10 cellular contexts compared by ENCODE assay signal in the genomic region with DNA sequence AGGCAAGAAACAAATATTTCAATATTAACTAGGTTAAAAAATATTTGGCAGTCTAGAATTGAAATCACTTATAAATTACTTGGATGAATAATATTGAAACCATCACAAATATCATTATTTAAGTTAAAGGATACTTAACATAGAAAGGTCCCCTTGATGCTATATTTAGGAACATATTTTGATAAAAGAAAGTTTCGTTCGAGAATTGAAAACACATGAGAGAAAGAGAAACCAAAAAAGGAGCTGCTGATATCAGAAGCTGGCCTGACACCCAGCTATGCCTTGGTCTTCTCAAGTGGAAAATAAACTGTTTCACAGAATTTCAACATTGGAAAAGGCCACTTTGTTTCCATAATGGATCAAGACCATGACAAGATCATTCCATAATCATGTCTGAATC.
DNase-seq lines count a peak whose midpoint lies in the region; ATAC-seq, FAIRE-seq and TF ChIP-seq lines count a peak whose summit lies in the region.
"Had no signal": no experiment of that assay in that cellular context is flagged by ENCODE, and none has a peak within 500 bp of the region (broad histone marks: within the 10 kb centered on the region; RNA-seq: fewer than 3 reads in every experiment).

No MANE protein-coding gene starts in this region.

- H3K9me2 ChIP-seq in Loucy (replicated peaks; ENCODE audit: low read depth, low read length): no peaks in the 10 kb centered on the region

- no peak for TF ChIP-seq EP300 in A549 (IDR thresholded peaks at IDR 0.05)

- TF ChIP-seq CTCF in A549 (IDR thresholded peaks at IDR 0.05): no peak
- TF ChIP-seq CTCF in Loucy (conservative IDR thresholded peaks at IDR 0.05; ENCODE audit: low read length): no peak

- no peak overlapping the region for H3K27ac ChIP-seq in A549
- H3K27ac ChIP-seq: neutrophil had no signal

- H3K79me2 ChIP-seq in Loucy (ENCODE audit: insufficient read depth, low read length): no peaks in the 10 kb centered on the region

- CTCF ChIA-PET in A549 (lab: Yijun Ruan, JAX): no interaction called here

- peak; percentile 39 for FAIRE-seq in A549 (lab: Jason Lieb, UNC)

- H2AFZ ChIP-seq in Loucy (ENCODE audit: low read length): peak overlapping the region; percentile 87; the same call in 1 of the 2 replicates

- H3K36me3 ChIP-seq in Loucy (ENCODE audit: insufficient read depth, low read length): no peaks in the 10 kb centered on the region
- H3K36me3 ChIP-seq: neutrophil had no signal

- ATAC-seq in A549 (no peak), GM18909 (IDR thresholded peaks at IDR 0.05; ENCODE audit: poor library complexity, unreplicated experiment) (peak; percentile 63), HG02852 (IDR thresholded peaks at IDR 0.05; ENCODE audit: unreplicated experiment) (peak; percentile 64)

- H3K4me2 ChIP-seq in A549 (no peak overlapping the region), Loucy (ENCODE audit: low read depth, low read length, poor library complexity, severe bottlenecking) (peak overlapping the region; percentile 66)

- POLR2A ChIA-PET in A549 (lab: Yijun Ruan, JAX): no interaction called here

- TF ChIP-seq RAD21 in A549 (conservative IDR thresholded peaks at IDR 0.05 in 1 of 2, IDR thresholded peaks at IDR 0.05 in 1 of 2): no peak

- no peak for TF ChIP-seq POLR2A in A549 (IDR thresholded peaks at IDR 0.05; ENCODE audit: low read length)

- no peak for DNase-seq in A549 (ENCODE audit: low read depth in 1 of 2, low spot score in 1 of 2)
- DNase-seq in NCI-H345 treated with DMSO at 0.1 percent for 48 hours (lab: John Stamatoyannopoulos, UW; ENCODE audit: unreplicated experiment): no peak
- no peak for DNase-seq in NCI-H146 treated with DMSO at 0.1 percent for 48 hours (lab: John Stamatoyannopoulos, UW; ENCODE audit: unreplicated experiment)
- no peak for DNase-seq in COLO668 (lab: John Stamatoyannopoulos, UW; ENCODE audit: unreplicated experiment)
- DNase-seq in GM19240 (ENCODE audit: insufficient read length, low spot score): no peak
- DNase-seq: NCI-H69 had no signal

- H3K4me1 ChIP-seq in A549 (no peaks in the 10 kb centered on the region), Loucy (ENCODE audit: insufficient read depth, low read length, poor library complexity, severe bottlenecking) (peaks cover 9% of the 10 kb centered on the region)

- no peaks in the 10 kb centered on the region for H3K9me3 ChIP-seq in A549
- no peaks in the 10 kb centered on the region for H3K9me3 ChIP-seq in Loucy (ENCODE audit: insufficient read depth, low read depth, low read length)
- H3K9me3 ChIP-seq: neutrophil had no signal

- H3K27me3 ChIP-seq in Loucy (ENCODE audit: insufficient read depth, low read length, poor library complexity, severe bottlenecking): no peaks in the 10 kb centered on the region
- H3K27me3 ChIP-seq: neutrophil had no signal

- no peaks in the 10 kb centered on the region for H3F3A ChIP-seq in Loucy (ENCODE audit: low read depth)

- 3% methylated on average over 2 of the region's 2 CpGs for WGBS in A549 (ENCODE audit: missing lambda C conversion rate)

- no peak overlapping the region for H3K9ac ChIP-seq in Loucy (ENCODE audit: low read depth, low read length, poor library complexity, severe bottlenecking)

- no peak overlapping the region for H3K4me3 ChIP-seq in A549
- peak overlapping the region; percentile 62 for H3K4me3 ChIP-seq in Loucy (ENCODE audit: low read length, poor library complexity, severe bottlenecking)

- H4K20me1 ChIP-seq in Loucy (ENCODE audit: insufficient read depth, low read length, poor library complexity, severe bottlenecking): no peaks in the 10 kb centered on the region

TF ChIP-seq in A549, 52 proteins besides CTCF, POLR2A, EP300 and RAD21:
- no peak for TF ChIP-seq TFCP2L1 (CRISPR knock-in tag; IDR thresholded peaks at IDR 0.05)
- TF ChIP-seq PHF8 (IDR thresholded peaks at IDR 0.05; ENCODE audit: borderline replicate concordance, low read depth): no peak
- TF ChIP-seq, protein P1, sequence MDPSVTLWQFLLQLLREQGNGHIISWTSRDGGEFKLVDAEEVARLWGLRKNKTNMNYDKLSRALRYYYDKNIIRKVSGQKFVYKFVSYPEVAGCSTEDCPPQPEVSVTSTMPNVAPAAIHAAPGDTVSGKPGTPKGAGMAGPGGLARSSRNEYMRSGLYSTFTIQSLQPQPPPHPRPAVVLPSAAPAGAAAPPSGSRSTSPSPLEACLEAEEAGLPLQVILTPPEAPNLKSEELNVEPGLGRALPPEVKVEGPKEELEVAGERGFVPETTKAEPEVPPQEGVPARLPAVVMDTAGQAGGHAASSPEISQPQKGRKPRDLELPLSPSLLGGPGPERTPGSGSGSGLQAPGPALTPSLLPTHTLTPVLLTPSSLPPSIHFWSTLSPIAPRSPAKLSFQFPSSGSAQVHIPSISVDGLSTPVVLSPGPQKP (IDR thresholded peaks at IDR 0.05; ENCODE audit: low read depth, low read length): no peak
- no peak for TF ChIP-seq FOSL2 (IDR thresholded peaks at IDR 0.05)
- no peak for TF ChIP-seq FOSL2 (CRISPR knock-in tag; IDR thresholded peaks at IDR 0.05)
- no peak for TF ChIP-seq FOXS1 (CRISPR knock-in tag; IDR thresholded peaks at IDR 0.05)
- TF ChIP-seq CBX8 (IDR thresholded peaks at IDR 0.05): no peak
- no peak for TF ChIP-seq RARB (CRISPR knock-in tag; IDR thresholded peaks at IDR 0.05)
TF ChIP-seq in A549: peak in this region for 0.

Comparison
In these comparisons a context has a peak if more than half of its experiments do, and no peak if none do; other contexts are left out.
1. ATAC-seq: peak in GM18909 (single experiment) and HG02852 (single experiment); none in A549 (0 of 2).